18 cellular contexts compared by ENCODE assay signal in the genomic region with DNA sequence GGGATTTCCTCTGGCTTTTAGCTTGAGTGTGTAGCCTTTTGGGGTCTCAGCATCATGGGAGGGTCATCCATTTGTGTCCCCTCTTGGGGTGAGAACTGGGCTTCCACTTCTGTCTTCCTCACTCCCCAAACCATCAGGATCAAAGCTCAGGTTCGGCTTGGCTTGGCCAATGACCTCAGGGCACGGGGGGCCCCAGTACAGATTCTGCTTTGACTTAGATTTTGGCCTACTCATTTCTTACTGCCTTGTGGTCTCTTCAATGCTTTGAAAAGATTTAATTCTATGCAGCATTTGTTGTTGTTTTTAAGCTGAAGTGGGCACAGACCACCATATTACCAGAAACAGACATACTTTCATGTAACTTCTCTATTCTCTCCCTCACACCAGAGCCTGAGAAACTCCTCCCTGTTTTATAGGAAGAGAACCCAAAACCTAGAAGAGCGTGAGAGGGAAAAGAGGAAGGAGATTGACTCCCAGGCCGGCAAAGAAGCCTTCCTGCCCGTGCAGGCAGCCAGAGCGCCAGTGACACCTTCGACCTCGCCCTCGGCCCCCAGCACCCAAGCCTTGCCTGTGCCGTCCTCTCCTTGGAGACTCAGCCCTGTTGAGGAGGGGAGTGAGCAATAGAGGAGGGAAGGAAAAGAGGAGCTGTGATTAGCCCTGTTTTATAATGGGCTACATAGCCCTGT. TPM values are rescaled to one million over a fixed set of nuclear protein-coding genes. Genes with fewer than 3 reads are reported as not detected.
A peak's percentile ranks its signal among the peaks of the same experiment; 100 is the strongest.
DNase-seq lines count a peak whose midpoint lies in the region; TF ChIP-seq lines count a peak whose summit lies in the region.
"Had no signal": no experiment of that assay in that cellular context is flagged by ENCODE, and none has a peak within 500 bp of the region (broad histone marks: within the 10 kb centered on the region; RNA-seq: fewer than 3 reads in every experiment).

No MANE protein-coding gene starts in this region.

- no peaks in the 10 kb centered on the region for H3F3A ChIP-seq in smooth muscle cell (ENCODE audit: low read depth)

- H3K4me3 ChIP-seq in HL-60 (replicated peaks; ENCODE audit: insufficient read depth, low read length): no peak overlapping the region
- H3K4me3 ChIP-seq in esophagus squamous epithelium: no peak overlapping the region
- H3K4me3 ChIP-seq in smooth muscle cell: no peak overlapping the region

- no peak overlapping the region for H2AFZ ChIP-seq in smooth muscle cell (ENCODE audit: low read depth)

- H3K9ac ChIP-seq in smooth muscle cell (ENCODE audit: low read depth): no peak overlapping the region

- DNase-seq in HL-60 (ENCODE audit: low read depth in 1 of 2, low spot score in 1 of 2): peak in 1 of 2 experiments; percentile 78
- DNase-seq in SIG-M5 (lab: John Stamatoyannopoulos, UW): peak; percentile 57
- DNase-seq in esophagus squamous epithelium (lab: John Stamatoyannopoulos, UW): no peak
- DNase-seq in smooth muscle cell (lab: John Stamatoyannopoulos, UW; ENCODE audit: unreplicated experiment): no peak
- no peak for DNase-seq in LoVo (ENCODE audit: low spot score)
- DNase-seq in A172 (ENCODE audit: low spot score): no peak
- DNase-seq in DMS 273 treated with DMSO at 0.1 percent for 48 hours (lab: John Stamatoyannopoulos, UW): no peak
- no peak for DNase-seq in cortex of kidney (lab: John Stamatoyannopoulos, UW)
- DNase-seq: activated CD4-positive, alpha-beta T cell treated with anti-CD3 and anti-CD28 coated beads, Interleukin-2, amount 50 U/mL, for 4 hours; activated naive CD4-positive, alpha-beta T cell; CD8-positive, alpha-beta T cell; midbrain; NCI-H2081 treated with DMSO at 0.1 percent for 48 hours; stimulated activated CD4-positive, alpha-beta T cell treated with anti-CD3 and anti-CD28 coated beads, Interleukin-2, amount 100 ng/mL, for 48 hours; stimulated activated naive CD4-positive, alpha-beta T cell had no signal

- H3K36me3 ChIP-seq in esophagus squamous epithelium (peaks cover 0 to 27% (median 0%) of the 10 kb centered on the region in 3 donors), smooth muscle cell (ENCODE audit: low read depth) (no peaks in the 10 kb centered on the region)

- H3K27ac ChIP-seq in HL-60 (replicated peaks) (peak overlapping the region; percentile 46), esophagus squamous epithelium (peak overlapping the region; percentile 63 to 94 (median 92)), smooth muscle cell (ENCODE audit: low read depth) (peak overlapping the region; percentile 88)

- no peak for TF ChIP-seq POLR2A in esophagus squamous epithelium (IDR thresholded peaks at IDR 0.05)

- no peaks in the 10 kb centered on the region for H3K27me3 ChIP-seq in HL-60 (ENCODE audit: insufficient read depth, poor library complexity, severe bottlenecking)
- no peaks in the 10 kb centered on the region for H3K27me3 ChIP-seq in esophagus squamous epithelium
- H3K27me3 ChIP-seq in smooth muscle cell (ENCODE audit: low read depth): no peaks in the 10 kb centered on the region

- no peaks in the 10 kb centered on the region for H3K79me2 ChIP-seq in smooth muscle cell (ENCODE audit: low read depth)

- intact Hi-C loops in esophagus squamous epithelium (cut with DNase I): no loop called here

- no peaks in the 10 kb centered on the region for H3K9me3 ChIP-seq in esophagus squamous epithelium
- H3K9me3 ChIP-seq in smooth muscle cell (replicated peaks; ENCODE audit: low read depth): no peaks in the 10 kb centered on the region

- H4K20me1 ChIP-seq in smooth muscle cell (ENCODE audit: low read depth): no peaks in the 10 kb centered on the region

- H3K4me2 ChIP-seq in smooth muscle cell: no peak overlapping the region

- WGBS in esophagus squamous epithelium, 2 donors: 30 to 58% methylated on average over 3 to 8 of the region's 10 CpGs
- WGBS in smooth muscle cell (ENCODE audit: low lambda C conversion rate): 93% methylated on average over 10 of the region's 10 CpGs

- peaks cover 65 to 96% (median 75%) of the 10 kb centered on the region in 3 donors for H3K4me1 ChIP-seq in esophagus squamous epithelium
- peaks cover 27% of the 10 kb centered on the region for H3K4me1 ChIP-seq in smooth muscle cell (ENCODE audit: low read depth)

- TF ChIP-seq CTCF in HL-60 (IDR thresholded peaks at IDR 0.05; ENCODE audit: insufficient read depth, low read length) (no peak), esophagus squamous epithelium (IDR thresholded peaks at IDR 0.05) (no peak), smooth muscle cell (IDR thresholded peaks at IDR 0.05; ENCODE audit: borderline replicate concordance, insufficient read depth, poor library complexity, severe bottlenecking) (no peak)

RNA-seq across cellular contexts. Expression of gene S100A3, which starts 1.9 kb away (rescaled TPM):
- total RNA-seq in esophagus squamous epithelium (10 to 100 TPM in 1 of 4 donors, 1 to 10 TPM in 3; 1.2 to 16.5 (median 9.2) TPM), smooth muscle cell (11.2 and 13.9 TPM in 2 replicates)
- 18.0 and 19.8 TPM in 2 replicates for polyA plus RNA-seq in smooth muscle cell
- 90.9 and 103 TPM in 2 replicates for total RNA-seq in A172 (2014; rRNA removed; shearing (Covaris generic))
- total RNA-seq: CD8-positive, alpha-beta T cell; OCI-LY7; T-helper 1 cell treated with Interleukin-12 subunit alpha and Interleukin-12 subunit beta and Interleukin-4 antibody, amounts not matched to agents 30 ng/mL and 1 ng/mL, for 36 hours had no signal

RNA-seq across cellular contexts. Expression of gene S100A4, which starts 5.4 kb away (rescaled TPM):
- 100 to 1,000 TPM in 2 of 4 donors, 10 to 100 TPM in 2; 58.6 to 205 (median 122) TPM for total RNA-seq in esophagus squamous epithelium
- 1,139 and 1,222 TPM in 2 replicates for total RNA-seq in smooth muscle cell
- 1,491 and 1,802 TPM in 2 replicates for polyA plus RNA-seq in smooth muscle cell
- total RNA-seq in A172 (2014; rRNA removed; shearing (Covaris generic)): 3,194 and 3,572 TPM in 2 replicates

RNA-seq across cellular contexts. Expression of gene S100A5, which starts 10.2 kb away (rescaled TPM):
- total RNA-seq in esophagus squamous epithelium: not detected
- 1.6 and 5.7 TPM in 2 replicates for total RNA-seq in smooth muscle cell
- polyA plus RNA-seq in smooth muscle cell: 4.8 and 6.2 TPM in 2 replicates
- total RNA-seq in A172 (2014; rRNA removed; shearing (Covaris generic)): 1.1 and 6.1 TPM in 2 replicates
- total RNA-seq: CD8-positive, alpha-beta T cell; OCI-LY7; pulmonary artery endothelial cell had no signal

RNA-seq across cellular contexts. Expression of gene S100A2, which starts 14.7 kb away (rescaled TPM):
- total RNA-seq in esophagus squamous epithelium (1,000 to 10,000 TPM in 3 of 4 donors, 100 to 1,000 TPM in 1; 949 to 3,544 (median 1,180) TPM), smooth muscle cell (2.3 and 7.3 TPM in 2 replicates)
- 16.6 and 20.4 TPM in 2 replicates for polyA plus RNA-seq in smooth muscle cell
- 41.3 and 63.0 TPM in 2 replicates for total RNA-seq in A172 (2014; rRNA removed; shearing (Covaris generic))
- total RNA-seq: CD8-positive, alpha-beta T cell had no signal

RNA-seq across cellular contexts. Expression of gene S100A6, which starts 15.2 kb away (rescaled TPM):
- total RNA-seq in esophagus squamous epithelium: 100 to 1,000 TPM; 270 to 943 (median 394) TPM
- total RNA-seq in smooth muscle cell: 410 and 499 TPM in 2 replicates
- 1,358 and 1,471 TPM in 2 replicates for polyA plus RNA-seq in smooth muscle cell
- total RNA-seq in A172 (2014; rRNA removed; shearing (Covaris generic)): 1,463 and 1,751 TPM in 2 replicates
- total RNA-seq: OCI-LY7 had no signal
